2 cellular contexts compared by ENCODE assay signal in the genomic region with DNA sequence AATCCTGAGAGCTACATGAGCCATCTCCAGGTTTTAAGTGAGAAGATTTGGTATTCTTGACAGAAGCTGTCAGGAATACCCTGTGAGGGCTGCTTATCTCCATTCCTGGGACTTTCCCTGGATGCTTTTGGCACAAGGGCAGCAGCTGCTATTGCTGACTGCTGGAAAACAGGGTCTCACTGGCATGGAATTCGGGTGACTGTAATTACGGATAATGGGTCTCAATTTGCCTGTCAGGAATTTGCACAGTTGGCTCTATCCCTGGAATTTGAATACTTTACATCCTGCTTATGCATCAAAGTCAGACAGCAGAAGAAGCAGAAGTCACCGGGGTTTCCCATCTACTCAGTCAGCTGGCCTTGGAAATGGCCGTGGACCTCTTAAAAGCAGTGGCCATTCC.
TF ChIP-seq lines count a peak whose summit lies in the region.

No MANE protein-coding gene starts in this region.

TF ChIP-seq in H1, 55 proteins besides CTCF, POLR2A, EP300 and RAD21:
- no peak for TF ChIP-seq BRCA1 (IDR thresholded peaks at IDR 0.05; ENCODE audit: low read depth, low read length)
- TF ChIP-seq RNF2 (IDR thresholded peaks at IDR 0.05; ENCODE audit: borderline replicate concordance, low read depth, low read length, missing control alignments, poor library complexity, severe bottlenecking), result no peak
- TF ChIP-seq USF2 (IDR thresholded peaks at IDR 0.05; ENCODE audit: low read length), result no peak
- no peak for TF ChIP-seq CREB1 (IDR thresholded peaks at IDR 0.05)
- no peak for TF ChIP-seq TCF12 (IDR thresholded peaks at IDR 0.05; ENCODE audit: low read depth, low read length)
- TF ChIP-seq CTBP2 (IDR thresholded peaks at IDR 0.05; ENCODE audit: borderline replicate concordance, insufficient read depth, insufficient read length, low read length), result no peak
- TF ChIP-seq FOSL1 (IDR thresholded peaks at IDR 0.05; ENCODE audit: insufficient read depth, low read depth, low read length), result no peak
- TF ChIP-seq RXRA (IDR thresholded peaks at IDR 0.05; ENCODE audit: insufficient read depth, low read depth, low read length), result no peak
- TF ChIP-seq POU5F1 (IDR thresholded peaks at IDR 0.05; ENCODE audit: low read depth, low read length), result no peak
- no peak for TF ChIP-seq MAFK (IDR thresholded peaks at IDR 0.05; ENCODE audit: low read depth, low read length)
- no peak for TF ChIP-seq EZH2 (IDR thresholded peaks at IDR 0.05; ENCODE audit: low read depth, low read length, severe bottlenecking)
TF ChIP-seq in H1: peak in this region for 0.

TF ChIP-seq in neural cell, 6 proteins besides CTCF, POLR2A, EP300 and RAD21:
- TF ChIP-seq TAF1 (IDR thresholded peaks at IDR 0.05; ENCODE audit: low read depth) (no peak), REST (IDR thresholded peaks at IDR 0.05; ENCODE audit: borderline replicate concordance) (peak; percentile 98), POLR2AphosphoS5 (IDR thresholded peaks at IDR 0.05) (peak; percentile 11)
